In genomic region chr1:27571439-27572018, GRCh38 we compare ENCODE assay signal across 1 cellular context.
TF ChIP-seq lines count a peak whose summit lies in the region.

No MANE protein-coding gene starts in this region.

TF ChIP-seq in K562, 482 proteins besides CTCF, POLR2A, EP300 and RAD21:
- no peak for TF ChIP-seq ZMIZ1 (IDR thresholded peaks at IDR 0.05; ENCODE audit: low read depth in 2 of 2, low read length in 2 of 2)
- no peak for TF ChIP-seq ELF2 (CRISPR knock-in tag; IDR thresholded peaks at IDR 0.05)
- TF ChIP-seq ZBTB7A (IDR thresholded peaks at IDR 0.05; ENCODE audit: borderline replicate concordance, control insufficient read depth, low read depth, low read length) = peak; percentile 10; the same call in 1 of the 2 replicates
- peak; percentile 84; the same call in 1 of the 2 replicates for TF ChIP-seq RFX1 (IDR thresholded peaks at IDR 0.05)
- TF ChIP-seq MBD2 (IDR thresholded peaks at IDR 0.05; ENCODE audit: borderline replicate concordance, low read depth) = peak; percentile 19; the same call in 1 of the 2 replicates
- TF ChIP-seq TRIM24 (IDR thresholded peaks at IDR 0.05) = no peak
- no peak for TF ChIP-seq ASH1L (IDR thresholded peaks at IDR 0.05; ENCODE audit: borderline replicate concordance, low read depth, partially characterized antibody)
- TF ChIP-seq EGR1 (conservative IDR thresholded peaks at IDR 0.05) = 0 out of 2 replicates have a peak, but pooled peaks have one; percentile 3
- TF ChIP-seq CREB1 (IDR thresholded peaks at IDR 0.05) = no peak
- TF ChIP-seq CREB1 (CRISPR knock-in tag; IDR thresholded peaks at IDR 0.05) = no peak
